ENCODE assay signal across 25 cellular contexts in genomic region chr2:161983010-161983651, GRCh38.
DNase-seq lines count a peak whose midpoint lies in the region; ATAC-seq, FAIRE-seq and TF ChIP-seq lines count a peak whose summit lies in the region.
"Had no signal": no experiment of that assay in that cellular context is flagged by ENCODE, and none has a peak within 500 bp of the region (broad histone marks: within the 10 kb centered on the region; RNA-seq: fewer than 3 reads in every experiment).

No MANE protein-coding gene starts in this region.

- H3K4me3 Mint-ChIP-seq in activated CD4-positive, alpha-beta memory T cell treated with anti-CD3 and anti-CD28 coated beads, Interleukin-2, amount 10 ng/mL, durations not matched to agents 7 days and 5 days, result no peak overlapping the region
- H3K4me3 Mint-ChIP-seq in activated CD4-positive, alpha-beta memory T cell treated with anti-CD3 and anti-CD28 coated beads for 36 hours, result no peak overlapping the region
- peak overlapping the region; percentile 56 for H3K4me3 Mint-ChIP-seq in activated T-helper 17 cell treated with anti-CD3 and anti-CD28 coated beads, Interleukin-2, amount 50 U/mL, for 72 hours
- no peak overlapping the region for H3K4me3 Mint-ChIP-seq in Calu3 (ENCODE audit: low read depth, unreplicated experiment)
- H3K4me3 Mint-ChIP-seq: activated naive CD4-positive, alpha-beta T cell treated with anti-CD3 and anti-CD28 coated beads, Interleukin-2, amount 50 U/mL, for 24 hours; B cell; endodermal cell; H9 had no signal

- TF ChIP-seq CTCF in Calu3 (IDR thresholded peaks at IDR 0.05; ENCODE audit: unreplicated experiment), result no peak

- H3K27me3 Mint-ChIP-seq in activated CD4-positive, alpha-beta memory T cell treated with anti-CD3 and anti-CD28 coated beads, Interleukin-2, amount 10 ng/mL, durations not matched to agents 7 days and 5 days, result no peaks in the 10 kb centered on the region
- H3K27me3 Mint-ChIP-seq in activated CD4-positive, alpha-beta memory T cell treated with anti-CD3 and anti-CD28 coated beads for 36 hours, result no peaks in the 10 kb centered on the region
- no peaks in the 10 kb centered on the region for H3K27me3 Mint-ChIP-seq in activated T-helper 17 cell treated with anti-CD3 and anti-CD28 coated beads, Interleukin-2, amount 50 U/mL, for 72 hours
- H3K27me3 Mint-ChIP-seq in Calu3 (ENCODE audit: unreplicated experiment), result no peaks in the 10 kb centered on the region
- H3K27me3 Mint-ChIP-seq: activated naive CD4-positive, alpha-beta T cell treated with anti-CD3 and anti-CD28 coated beads, Interleukin-2, amount 50 U/mL, for 24 hours; B cell had no signal

- intact Hi-C loops in activated CD4-positive, alpha-beta memory T cell treated with anti-CD3 and anti-CD28 coated beads for 36 hours (cut with micrococcal nuclease), result no loop called here
- intact Hi-C loops in left colon (cut with DNase I, micrococcal nuclease) (no loop called here), Calu3 (cut with micrococcal nuclease; ENCODE audit: unreplicated experiment) (no loop called here)

- H3K9me3 Mint-ChIP-seq in activated CD4-positive, alpha-beta memory T cell treated with anti-CD3 and anti-CD28 coated beads, Interleukin-2, amount 10 ng/mL, durations not matched to agents 7 days and 5 days, result peaks cover 7% of the 10 kb centered on the region
- H3K9me3 Mint-ChIP-seq in activated CD4-positive, alpha-beta memory T cell treated with anti-CD3 and anti-CD28 coated beads for 36 hours, result no peaks in the 10 kb centered on the region
- peaks cover 4% of the 10 kb centered on the region for H3K9me3 Mint-ChIP-seq in activated T-helper 17 cell treated with anti-CD3 and anti-CD28 coated beads, Interleukin-2, amount 50 U/mL, for 72 hours
- H3K9me3 Mint-ChIP-seq in Calu3 (ENCODE audit: low read depth, unreplicated experiment), result no peaks in the 10 kb centered on the region
- H3K9me3 Mint-ChIP-seq: activated naive CD4-positive, alpha-beta T cell treated with anti-CD3 and anti-CD28 coated beads, Interleukin-2, amount 50 U/mL, for 24 hours; endodermal cell; H9 had no signal

- H3K4me1 Mint-ChIP-seq in activated CD4-positive, alpha-beta memory T cell treated with anti-CD3 and anti-CD28 coated beads, Interleukin-2, amount 10 ng/mL, durations not matched to agents 7 days and 5 days, result peaks cover 40% of the 10 kb centered on the region
- H3K4me1 Mint-ChIP-seq in activated CD4-positive, alpha-beta memory T cell treated with anti-CD3 and anti-CD28 coated beads for 36 hours (ENCODE audit: low read depth), result peaks cover 29% of the 10 kb centered on the region
- peaks cover 26% of the 10 kb centered on the region for H3K4me1 Mint-ChIP-seq in activated T-helper 17 cell treated with anti-CD3 and anti-CD28 coated beads, Interleukin-2, amount 50 U/mL, for 72 hours
- no peaks in the 10 kb centered on the region for H3K4me1 Mint-ChIP-seq in Calu3 (ENCODE audit: low read depth, unreplicated experiment)
- H3K4me1 Mint-ChIP-seq: B cell, endodermal cell, H9 had no signal

- peak overlapping the region; percentile 5 for H3K27ac Mint-ChIP-seq in activated CD4-positive, alpha-beta memory T cell treated with anti-CD3 and anti-CD28 coated beads, Interleukin-2, amount 10 ng/mL, durations not matched to agents 7 days and 5 days
- H3K27ac Mint-ChIP-seq in activated CD4-positive, alpha-beta memory T cell treated with anti-CD3 and anti-CD28 coated beads for 36 hours, result no peak overlapping the region
- H3K27ac Mint-ChIP-seq in activated T-helper 17 cell treated with anti-CD3 and anti-CD28 coated beads, Interleukin-2, amount 50 U/mL, for 72 hours, result peak overlapping the region; percentile 75
- no peak overlapping the region for H3K27ac Mint-ChIP-seq in Calu3 (ENCODE audit: unreplicated experiment)
- H3K27ac Mint-ChIP-seq: activated naive CD4-positive, alpha-beta T cell treated with anti-CD3 and anti-CD28 coated beads, Interleukin-2, amount 50 U/mL, for 24 hours; B cell; endodermal cell; H9 had no signal

- ATAC-seq in activated T-helper 17 cell treated with anti-CD3 and anti-CD28 coated beads, Interleukin-2, amount 50 U/mL, for 72 hours (replicated peaks), result no peak
- peak; percentile 65 for ATAC-seq in left colon
- ATAC-seq: gastroesophageal sphincter, K562, left cardiac atrium had no signal

- FAIRE-seq in H54 (lab: Jason Lieb, UNC), result peak; percentile 50
- FAIRE-seq: K562 had no signal

- TF ChIP-seq POLR2A in H54 (IDR thresholded peaks at IDR 0.05; ENCODE audit: low read depth, low read length), result no peak

- peaks cover 35% of the 10 kb centered on the region for H3K36me3 Mint-ChIP-seq in activated CD4-positive, alpha-beta memory T cell treated with anti-CD3 and anti-CD28 coated beads, Interleukin-2, amount 10 ng/mL, durations not matched to agents 7 days and 5 days (ENCODE audit: low read depth)
- H3K36me3 Mint-ChIP-seq in activated CD4-positive, alpha-beta memory T cell treated with anti-CD3 and anti-CD28 coated beads for 36 hours, result no peaks in the 10 kb centered on the region
- no peaks in the 10 kb centered on the region for H3K36me3 Mint-ChIP-seq in activated T-helper 17 cell treated with anti-CD3 and anti-CD28 coated beads, Interleukin-2, amount 50 U/mL, for 72 hours (ENCODE audit: low read depth)
- no peaks in the 10 kb centered on the region for H3K36me3 Mint-ChIP-seq in Calu3 (ENCODE audit: insufficient read depth, unreplicated experiment)
- H3K36me3 Mint-ChIP-seq: activated naive CD4-positive, alpha-beta T cell treated with anti-CD3 and anti-CD28 coated beads, Interleukin-2, amount 50 U/mL, for 24 hours had no signal

- BruUV-seq in Calu3 (replicated peaks; lab: Mats Ljungman, UMichigan), result no TSS peak

- CTCF ChIA-PET in activated CD4-positive, alpha-beta memory T cell treated with anti-CD3 and anti-CD28 coated beads, Interleukin-2, amount 10 ng/mL, durations not matched to agents 7 days and 5 days (lab: Charles Lee), result no interaction called here
- CTCF ChIA-PET in activated CD4-positive, alpha-beta memory T cell treated with anti-CD3 and anti-CD28 coated beads for 36 hours (lab: Charles Lee), result no interaction called here
- CTCF ChIA-PET in Calu3 (lab: Charles Lee), result no interaction called here

- no peak for DNase-seq in activated CD4-positive, alpha-beta memory T cell treated with anti-CD3 and anti-CD28 coated beads, Interleukin-2, amount 10 ng/mL, durations not matched to agents 7 days and 5 days
- DNase-seq in activated CD4-positive, alpha-beta memory T cell treated with anti-CD3 and anti-CD28 coated beads for 36 hours, result no peak
- DNase-seq in H54 (ENCODE audit: insufficient read length, low spot score) (no peak), left colon (no peak), ecto neural progenitor cell (ENCODE audit: low spot score) (no peak), KG1 (lab: John Stamatoyannopoulos, UW) (no peak), Calu3 (no peak)
- DNase-seq: cortex of kidney; endodermal cell; H9; hippocampal formation; left cardiac atrium; MM.1S; NCI-H1417 treated with DMSO at 0.1 percent for 48 hours; NCI-H2081 treated with DMSO at 0.1 percent for 48 hours; NCI-H748 treated with DMSO at 0.1 percent for 48 hours; RPMI8226; stimulated activated CD4-positive, alpha-beta T cell treated with anti-CD3 and anti-CD28 coated beads, Interleukin-2, amount 100 ng/mL, for 24 hours; substantia nigra; upper lobe of left lung had no signal

- POLR2A ChIA-PET in activated CD4-positive, alpha-beta memory T cell treated with anti-CD3 and anti-CD28 coated beads, Interleukin-2, amount 10 ng/mL, durations not matched to agents 7 days and 5 days (lab: Charles Lee), result interaction anchor here (7.4 kb wide), 1 partner anchor 29 kb away, joined by 45 read pairs; no protein-coding TSS in a partner anchor
- POLR2A ChIA-PET in activated CD4-positive, alpha-beta memory T cell treated with anti-CD3 and anti-CD28 coated beads for 36 hours (lab: Charles Lee), result no interaction called here

Comparison
In these comparisons a context has a peak if more than half of its experiments do, and no peak if none do; other contexts are left out.
1. H3K27ac Mint-ChIP-seq: peak in activated CD4-positive, alpha-beta memory T cell treated with anti-CD3 and anti-CD28 coated beads, Interleukin-2, amount 10 ng/mL, durations not matched to agents 7 days and 5 days (single experiment) and activated T-helper 17 cell treated with anti-CD3 and anti-CD28 coated beads, Interleukin-2, amount 50 U/mL, for 72 hours (single experiment); none in activated CD4-positive, alpha-beta memory T cell treated with anti-CD3 and anti-CD28 coated beads for 36 hours (single experiment) and Calu3 (single experiment).